Comparison of ENCODE assay signal across 8 cellular contexts in the genomic region with DNA sequence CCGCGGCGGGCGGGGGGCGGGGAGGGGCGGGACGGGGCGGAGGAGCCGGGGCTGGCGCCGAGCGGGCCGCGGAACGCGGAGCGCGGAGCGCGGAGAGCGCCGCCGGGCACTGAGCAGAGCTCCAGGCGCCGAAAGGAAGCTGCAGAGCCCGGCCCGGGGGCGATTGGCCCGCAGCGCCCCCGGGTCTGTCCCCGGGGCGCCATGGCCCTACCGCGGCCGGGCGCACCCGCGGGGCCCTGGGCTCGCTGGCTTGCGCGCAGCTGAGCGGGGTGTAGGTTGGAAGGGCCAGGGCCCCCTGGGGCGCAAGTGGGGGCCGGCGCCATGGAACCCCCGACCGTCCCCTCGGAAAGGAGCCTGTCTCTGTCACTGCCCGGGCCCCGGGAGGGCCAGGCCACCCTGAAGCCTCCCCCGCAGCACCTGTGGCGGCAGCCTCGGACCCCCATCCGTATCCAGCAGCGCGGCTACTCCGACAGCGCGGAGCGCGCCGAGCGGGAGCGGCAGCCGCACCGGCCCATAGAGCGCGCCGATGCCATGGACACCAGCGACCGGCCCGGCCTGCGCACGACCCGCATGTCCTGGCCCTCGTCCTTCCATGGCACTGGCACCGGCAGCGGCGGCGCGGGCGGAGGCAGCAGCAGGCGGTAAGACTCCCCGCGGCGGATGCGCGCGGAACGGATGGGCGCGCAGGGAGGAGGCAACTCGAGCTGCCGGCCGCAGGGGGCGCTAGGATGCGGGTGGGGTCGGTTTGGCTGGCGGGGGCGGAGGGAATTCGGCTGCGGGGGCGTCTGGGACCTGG. TPM values are rescaled to one million over a fixed set of nuclear protein-coding genes. Genes with fewer than 3 reads are reported as not detected.
DNase-seq lines count a peak whose midpoint lies in the region; ATAC-seq and TF ChIP-seq lines count a peak whose summit lies in the region.

A gene (plus strand): TSS at position 95 of the 796 bp plus-strand sequence. CDS start 227 bp downstream, at position 322.

- peaks cover 53% of the 10 kb centered on the region for H3K4me1 Mint-ChIP-seq in activated T-helper 2 cell treated with anti-CD3 and anti-CD28 coated beads, Interferon-gamma antibody, Interleukin-2, Interleukin-4, amounts not matched to agents 10 μg/mL and 5 μg/mL and 100 μg/mL, durations not matched to agents 14 hours and 24 hours and 36 hours (ENCODE audit: low read depth)

- no peaks in the 10 kb centered on the region for H3K9me3 ChIP-seq in heart right ventricle
- H3K9me3 ChIP-seq in smooth muscle cell (replicated peaks; ENCODE audit: low read depth) = no peaks in the 10 kb centered on the region

- no peaks in the 10 kb centered on the region for H3K27me3 Mint-ChIP-seq in activated T-helper 2 cell treated with anti-CD3 and anti-CD28 coated beads, Interferon-gamma antibody, Interleukin-2, Interleukin-4, amounts not matched to agents 10 μg/mL and 5 μg/mL and 100 μg/mL, durations not matched to agents 14 hours and 24 hours and 36 hours (ENCODE audit: low read depth)

- H3K27me3 ChIP-seq in heart right ventricle (peaks cover 53 to 94% (median 81%) of the 10 kb centered on the region in 7 donors), smooth muscle cell (ENCODE audit: low read depth) (peaks cover 75% of the 10 kb centered on the region)

- 0 to 1% methylated on average over 77 to 103 of the region's 104 CpGs for WGBS in heart right ventricle, 2 donors
- under 1% methylated on average over 69 of the region's 104 CpGs for WGBS in smooth muscle cell (ENCODE audit: low lambda C conversion rate)

- H3K79me2 ChIP-seq in smooth muscle cell (ENCODE audit: low read depth) = no peaks in the 10 kb centered on the region

- H3K27ac ChIP-seq in heart right ventricle (peak within 1 kb of the TSS in 1 of 10 donors; percentile 31), smooth muscle cell (ENCODE audit: low read depth) (no peak within 1 kb of the TSS)

- H3K36me3 ChIP-seq in heart right ventricle (no peaks in the 10 kb centered on the region), smooth muscle cell (ENCODE audit: low read depth) (no peaks in the 10 kb centered on the region)

- H3K4me2 ChIP-seq in smooth muscle cell = peak within 1 kb of the TSS; percentile 81

- H3K27ac Mint-ChIP-seq in activated T-helper 2 cell treated with anti-CD3 and anti-CD28 coated beads, Interferon-gamma antibody, Interleukin-2, Interleukin-4, amounts not matched to agents 10 μg/mL and 5 μg/mL and 100 μg/mL, durations not matched to agents 14 hours and 24 hours and 36 hours = peak within 1 kb of the TSS; percentile 91

- ATAC-seq in heart right ventricle (no peak), HG02870 (IDR thresholded peaks at IDR 0.05; ENCODE audit: unreplicated experiment) (no peak), HG03565 (IDR thresholded peaks at IDR 0.05; ENCODE audit: unreplicated experiment) (no peak)

- no peaks in the 10 kb centered on the region for H3K9me3 Mint-ChIP-seq in activated T-helper 2 cell treated with anti-CD3 and anti-CD28 coated beads, Interferon-gamma antibody, Interleukin-2, Interleukin-4, amounts not matched to agents 10 μg/mL and 5 μg/mL and 100 μg/mL, durations not matched to agents 14 hours and 24 hours and 36 hours

- no peak within 1 kb of the TSS for H3K9ac ChIP-seq in smooth muscle cell (ENCODE audit: low read depth)

- H3F3A ChIP-seq in smooth muscle cell (ENCODE audit: low read depth) = peaks cover 4% of the 10 kb centered on the region

- no peaks in the 10 kb centered on the region for H4K20me1 ChIP-seq in smooth muscle cell (ENCODE audit: low read depth)

- TF ChIP-seq CTCF in heart right ventricle (IDR thresholded peaks at IDR 0.05) = peak in 5 of 9 donors; percentile 21 to 51 (median 36)
- TF ChIP-seq CTCF in smooth muscle cell (IDR thresholded peaks at IDR 0.05; ENCODE audit: borderline replicate concordance, insufficient read depth, poor library complexity, severe bottlenecking) = peak; percentile 47

- H3K36me3 Mint-ChIP-seq in activated T-helper 2 cell treated with anti-CD3 and anti-CD28 coated beads, Interferon-gamma antibody, Interleukin-2, Interleukin-4, amounts not matched to agents 10 μg/mL and 5 μg/mL and 100 μg/mL, durations not matched to agents 14 hours and 24 hours and 36 hours (ENCODE audit: low read depth) = peaks cover 43% of the 10 kb centered on the region

- H3K4me1 ChIP-seq in heart right ventricle (peaks cover 16 to 85% (median 49%) of the 10 kb centered on the region in 9 donors), smooth muscle cell (ENCODE audit: low read depth) (peaks cover 14% of the 10 kb centered on the region)

- intact Hi-C loops in activated T-helper 2 cell treated with anti-CD3 and anti-CD28 coated beads, Interferon-gamma antibody, Interleukin-2, Interleukin-4, amounts not matched to agents 10 μg/mL and 5 μg/mL and 100 μg/mL, durations not matched to agents 14 hours and 24 hours and 36 hours (cut with micrococcal nuclease) = loop anchor here (5.0 kb wide), 1 partner anchor 57 kb away; no protein-coding TSS in a partner anchor
- intact Hi-C loops in heart right ventricle (cut with DNase I) = no loop called here

- H3K4me3 ChIP-seq in heart right ventricle (peak within 1 kb of the TSS in 9 of 10 donors; percentile 12 to 42 (median 22)), smooth muscle cell (peak within 1 kb of the TSS; percentile 32)

- DNase-seq in NCI-H748 (lab: John Stamatoyannopoulos, UW; ENCODE audit: unreplicated experiment) (peak; percentile 31), NCI-H748 treated with DMSO at 0.1 percent for 48 hours (lab: John Stamatoyannopoulos, UW) (no peak), NCI-H510A treated with DMSO at 0.1 percent for 48 hours (lab: John Stamatoyannopoulos, UW) (peak; percentile 42), heart right ventricle (no peak), smooth muscle cell (lab: John Stamatoyannopoulos, UW; ENCODE audit: unreplicated experiment) (no peak)
- peak; percentile 81 for DNase-seq in activated T-helper 2 cell treated with anti-CD3 and anti-CD28 coated beads, Interferon-gamma antibody, Interleukin-2, Interleukin-4, amounts not matched to agents 10 μg/mL and 5 μg/mL and 100 μg/mL, durations not matched to agents 14 hours and 24 hours and 36 hours (ENCODE audit: low spot score)

- H3K4me3 Mint-ChIP-seq in activated T-helper 2 cell treated with anti-CD3 and anti-CD28 coated beads, Interferon-gamma antibody, Interleukin-2, Interleukin-4, amounts not matched to agents 10 μg/mL and 5 μg/mL and 100 μg/mL, durations not matched to agents 14 hours and 24 hours and 36 hours (ENCODE audit: low read depth) = peak within 1 kb of the TSS; percentile 96

- no peak within 1 kb of the TSS for H2AFZ ChIP-seq in smooth muscle cell (ENCODE audit: low read depth)

RNA-seq across cellular contexts. Expression of the gene that starts here (rescaled TPM):
- 105 TPM in 2 replicates for total RNA-seq in activated T-helper 2 cell treated with anti-CD3 and anti-CD28 coated beads, Interferon-gamma antibody, Interleukin-2, Interleukin-4, amounts not matched to agents 10 μg/mL and 5 μg/mL and 100 μg/mL, durations not matched to agents 14 hours and 24 hours and 36 hours
- total RNA-seq in heart right ventricle (10 to 100 TPM; 10.4 to 50.7 (median 17.3) TPM), smooth muscle cell (2.7 and 3.3 TPM in 2 replicates)
- polyA plus RNA-seq in heart right ventricle (10 to 100 TPM in 1 of 2 donors, 1 to 10 TPM in 1; 3.5 to 14.3 TPM), smooth muscle cell (12.3 and 16.4 TPM in 2 replicates)

Comparison
In these comparisons a context has a peak if more than half of its experiments do, and no peak if none do; other contexts are left out.
1. DNase-seq: peak in NCI-H748 (single experiment), NCI-H510A treated with DMSO at 0.1 percent for 48 hours (single experiment) and activated T-helper 2 cell treated with anti-CD3 and anti-CD28 coated beads, Interferon-gamma antibody, Interleukin-2, Interleukin-4, amounts not matched to agents 10 μg/mL and 5 μg/mL and 100 μg/mL, durations not matched to agents 14 hours and 24 hours and 36 hours (single experiment); none in NCI-H748 treated with DMSO at 0.1 percent for 48 hours (single experiment), heart right ventricle (0 of 2) and smooth muscle cell (single experiment).